Comparison of ENCODE assay signal across 11 cellular contexts in genomic region chr5:149759986-149760699, GRCh38. TPM values are rescaled to one million over a fixed set of nuclear protein-coding genes. Genes with fewer than 3 reads are reported as not detected.
DNase-seq lines count a peak whose midpoint lies in the region; ATAC-seq, FAIRE-seq and TF ChIP-seq lines count a peak whose summit lies in the region.
"Had no signal": no experiment of that assay in that cellular context is flagged by ENCODE, and none has a peak within 500 bp of the region (broad histone marks: within the 10 kb centered on the region; RNA-seq: fewer than 3 reads in every experiment).

No MANE protein-coding gene starts in this region.

- TF ChIP-seq CTCF in epithelial cell of proximal tubule (conservative IDR thresholded peaks at IDR 0.05; ENCODE audit: low read depth, low read length), result peak; percentile 28
- TF ChIP-seq CTCF in osteocyte (IDR thresholded peaks at IDR 0.05), result peak; percentile 27

- H3K4me3 ChIP-seq in epithelial cell of proximal tubule (ENCODE audit: low read depth, low read length), result no peak overlapping the region

- H3K9me3 Mint-ChIP-seq in osteocyte (ENCODE audit: unreplicated experiment), result no peaks in the 10 kb centered on the region
- no peaks in the 10 kb centered on the region for H3K9me3 Mint-ChIP-seq in activated T-cell treated with anti-CD3 and anti-CD28 coated beads, Interleukin-2, amount 50 U/mL, for 24 hours
- H3K9me3 Mint-ChIP-seq: activated CD4-positive, alpha-beta T cell treated with anti-CD3 and anti-CD28 coated beads, Interleukin-2, amount 10 ng/mL, durations not matched to agents 24 days and 14 days had no signal

- H3K36me3 Mint-ChIP-seq in osteocyte (ENCODE audit: unreplicated experiment), result peaks cover 3% of the 10 kb centered on the region
- H3K36me3 Mint-ChIP-seq in activated T-cell treated with anti-CD3 and anti-CD28 coated beads, Interleukin-2, amount 50 U/mL, for 24 hours (ENCODE audit: low read depth), result peaks cover 24% of the 10 kb centered on the region

- no peak for ATAC-seq in GM21528 (IDR thresholded peaks at IDR 0.05; ENCODE audit: low FRiP score, unreplicated experiment)
- ATAC-seq: naive thymus-derived CD8-positive, alpha-beta T cell had no signal

- peak; percentile 23 for FAIRE-seq in HTR-8/SVneo (lab: Jason Lieb, UNC)

- H3K4me3 Mint-ChIP-seq in osteocyte (ENCODE audit: unreplicated experiment), result no peak overlapping the region
- no peak overlapping the region for H3K4me3 Mint-ChIP-seq in activated T-cell treated with anti-CD3 and anti-CD28 coated beads, Interleukin-2, amount 50 U/mL, for 24 hours
- H3K4me3 Mint-ChIP-seq: activated CD4-positive, alpha-beta T cell treated with anti-CD3 and anti-CD28 coated beads, Interleukin-2, amount 10 ng/mL, durations not matched to agents 24 days and 14 days; naive thymus-derived CD8-positive, alpha-beta T cell had no signal

- H3K27ac Mint-ChIP-seq in osteocyte (ENCODE audit: unreplicated experiment), result peak overlapping the region; percentile 76
- H3K27ac Mint-ChIP-seq in activated T-cell treated with anti-CD3 and anti-CD28 coated beads, Interleukin-2, amount 50 U/mL, for 24 hours, result no peak overlapping the region
- H3K27ac Mint-ChIP-seq: activated CD4-positive, alpha-beta T cell treated with anti-CD3 and anti-CD28 coated beads, Interleukin-2, amount 10 ng/mL, durations not matched to agents 24 days and 14 days had no signal

- H3K27me3 Mint-ChIP-seq in osteocyte (ENCODE audit: unreplicated experiment), result no peaks in the 10 kb centered on the region
- H3K27me3 Mint-ChIP-seq in activated T-cell treated with anti-CD3 and anti-CD28 coated beads, Interleukin-2, amount 50 U/mL, for 24 hours, result no peaks in the 10 kb centered on the region
- H3K27me3 Mint-ChIP-seq: activated CD4-positive, alpha-beta T cell treated with anti-CD3 and anti-CD28 coated beads, Interleukin-2, amount 10 ng/mL, durations not matched to agents 24 days and 14 days; naive thymus-derived CD8-positive, alpha-beta T cell had no signal

- no peak for DNase-seq in HTR-8/SVneo (ENCODE audit: insufficient read length, low spot score)
- DNase-seq in NCI-H748 (lab: John Stamatoyannopoulos, UW; ENCODE audit: unreplicated experiment), result peak; percentile 37
- no peak for DNase-seq in epithelial cell of proximal tubule (ENCODE audit: low read depth)
- no peak for DNase-seq in osteocyte (ENCODE audit: extremely low spot score, unreplicated experiment)
- DNase-seq in activated T-cell treated with anti-CD3 and anti-CD28 coated beads, Interleukin-2, amount 50 U/mL, for 24 hours, result no peak
- DNase-seq in OCI-M2 (lab: John Stamatoyannopoulos, UW; ENCODE audit: unreplicated experiment), result no peak
- DNase-seq: activated CD4-positive, alpha-beta T cell treated with anti-CD3 and anti-CD28 coated beads, Interleukin-2, amount 10 ng/mL, durations not matched to agents 24 days and 14 days; naive thymus-derived CD8-positive, alpha-beta T cell; NCI-H1436; T-helper 1 cell had no signal

- H3K4me1 Mint-ChIP-seq in osteocyte (ENCODE audit: unreplicated experiment), result peaks cover 41% of the 10 kb centered on the region
- no peaks in the 10 kb centered on the region for H3K4me1 Mint-ChIP-seq in activated T-cell treated with anti-CD3 and anti-CD28 coated beads, Interleukin-2, amount 50 U/mL, for 24 hours (ENCODE audit: low read depth)

RNA-seq across cellular contexts. Expression of gene PPARGC1B, which starts 30.0 kb away (rescaled TPM):
- 0.81 and 1.3 TPM in 2 replicates for total RNA-seq in epithelial cell of proximal tubule
- 2.5 and 3.3 TPM in 2 replicates for total RNA-seq in osteocyte
